Comparison of ENCODE assay signal across 8 cellular contexts in genomic region chr1:84691139-84691783, GRCh38. TPM values are rescaled to one million over a fixed set of nuclear protein-coding genes. Genes with fewer than 3 reads are reported as not detected.
DNase-seq lines count a peak whose midpoint lies in the region; ATAC-seq and TF ChIP-seq lines count a peak whose summit lies in the region.

No MANE protein-coding gene starts in this region.

- 43 to 50% methylated on average over 13 of the region's 13 CpGs for WGBS in body of pancreas, 2 donors

- peak; percentile 30 for DNase-seq in HT-29 (ENCODE audit: low spot score)
- DNase-seq in body of pancreas: no peak
- DNase-seq in stimulated activated CD4-positive, alpha-beta T cell treated with anti-CD3 and anti-CD28 coated beads, Interleukin-1b, Interleukin-23, amount 100 ng/mL, for 48 hours: no peak
- DNase-seq in KG1 (lab: John Stamatoyannopoulos, UW): no peak

- ATAC-seq in body of pancreas (no peak), GM19351 (IDR thresholded peaks at IDR 0.05; ENCODE audit: unreplicated experiment) (no peak), HG03571 (IDR thresholded peaks at IDR 0.05; ENCODE audit: unreplicated experiment) (no peak)

- H3K36me3 ChIP-seq in BLaER1 (no peaks in the 10 kb centered on the region), body of pancreas (replicated peaks in 1 of 2; ENCODE audit: insufficient read depth in 1 of 2, low read depth in 2 of 2) (no peaks in the 10 kb centered on the region)

- H3K4me3 ChIP-seq in BLaER1 (peak overlapping the region; percentile 79), body of pancreas (peak overlapping the region in 1 of 2 donors; percentile 89), mononuclear cell (ENCODE audit: low read length) (peak overlapping the region; percentile 61)

- no peak for TF ChIP-seq POLR2A in body of pancreas (IDR thresholded peaks at IDR 0.05)

- H3K4me1 ChIP-seq in BLaER1 (peaks cover 45% of the 10 kb centered on the region), body of pancreas (peaks cover 6% of the 10 kb centered on the region), mononuclear cell (ENCODE audit: insufficient read depth, low read length) (peaks cover 45% of the 10 kb centered on the region)

- peak overlapping the region; percentile 83 for H3K9ac ChIP-seq in BLaER1

- peaks cover 20% of the 10 kb centered on the region; the same call in 1 of the 2 replicates for H4K20me1 ChIP-seq in BLaER1

- intact Hi-C loops in body of pancreas (cut with DNase I): no loop called here

- peak overlapping the region; percentile 82 for H3K4me2 ChIP-seq in BLaER1

- TF ChIP-seq CTCF in body of pancreas (IDR thresholded peaks at IDR 0.05): no peak

- H3K27ac ChIP-seq in BLaER1 (peak overlapping the region; percentile 85), body of pancreas (peak overlapping the region; percentile 21 to 90 (median 87))

- H3K27me3 ChIP-seq in BLaER1 (no peaks in the 10 kb centered on the region), body of pancreas (no peaks in the 10 kb centered on the region), mononuclear cell (ENCODE audit: insufficient read depth, low read length) (no peaks in the 10 kb centered on the region)

- H3K9me3 ChIP-seq in BLaER1 (peaks cover 11% of the 10 kb centered on the region), body of pancreas (no peaks in the 10 kb centered on the region), mononuclear cell (ENCODE audit: low read depth, low read length) (no peaks in the 10 kb centered on the region)

RNA-seq across cellular contexts. Expression of gene SSX2IP, which starts 1.0 kb away (rescaled TPM):
- 4.4 and 6.1 TPM in 2 replicates for total RNA-seq in HT-29 (2014; rRNA removed; shearing (Covaris generic))
- total RNA-seq in body of pancreas (1 to 10 TPM; 4.6 to 6.0 TPM), mononuclear cell (10.3 TPM)
